34 cellular contexts compared by ENCODE assay signal in the genomic region with DNA sequence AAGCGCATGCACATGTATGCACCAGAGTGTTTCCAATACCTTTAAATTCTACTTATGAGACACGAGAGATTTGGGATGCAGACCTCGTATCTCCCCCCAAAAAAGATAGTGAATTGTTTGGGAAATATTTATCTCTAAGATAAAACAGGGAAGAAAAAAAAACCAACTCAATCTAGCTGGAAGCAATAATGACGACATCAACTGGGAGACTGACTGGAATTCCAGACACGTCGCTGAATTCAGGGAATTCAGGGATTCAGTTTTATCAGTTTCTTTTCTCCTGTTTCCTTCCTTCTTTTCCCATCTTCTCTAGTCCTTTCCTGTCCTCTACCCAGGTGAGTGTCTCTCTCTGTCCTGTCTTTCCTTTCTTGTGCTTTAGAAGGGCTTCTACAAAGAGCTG.
"Had no signal": no experiment of that assay in that cellular context is flagged by ENCODE, and none has a peak within 500 bp of the region (broad histone marks: within the 10 kb centered on the region; RNA-seq: fewer than 3 reads in every experiment).

No MANE protein-coding gene starts in this region.

- H3K27ac ChIP-seq: adrenal gland, body of pancreas, brain microvascular endothelial cell, breast epithelium, VCaP had no signal

- H3K4me3 ChIP-seq: adrenal gland, body of pancreas, breast epithelium had no signal

- H3K4me1 ChIP-seq: adrenal gland, body of pancreas, breast epithelium had no signal

- H3K9me3 ChIP-seq: adrenal gland, body of pancreas, breast epithelium had no signal

- DNase-seq: activated B cell treated with CpG ODN at 0.5 μM for 24 hours; activated CD4-positive, alpha-beta memory T cell treated with anti-CD3 and anti-CD28 coated beads for 36 hours; activated CD4-positive, alpha-beta T cell treated with anti-CD3 and anti-CD28 coated beads for 4 hours; activated CD4-positive, alpha-beta T cell treated with anti-CD3 and anti-CD28 coated beads, Interleukin-2, amount 10 ng/mL, durations not matched to agents 24 days and 14 days; activated CD4-positive, alpha-beta T cell treated with anti-CD3 and anti-CD28 coated beads, Interleukin-2, amount 50 U/mL, for 1 hour; activated CD4-positive, alpha-beta T cell treated with anti-CD3 and anti-CD28 coated beads, Interleukin-2, amount 50 U/mL, for 4 hours; activated CD4-positive, CD25-positive, alpha-beta regulatory T cell treated with anti-CD3 and anti-CD28 coated beads, Interleukin-2, amount 50 U/mL, for 72 hours; activated CD8-positive, alpha-beta memory T cell treated with anti-CD3 and anti-CD28 coated beads, Interleukin-2, amount 50 U/mL, for 4 hours; activated CD8-positive, alpha-beta T cell treated with anti-CD3 and anti-CD28 coated beads for 36 hours; activated effector memory CD4-positive, alpha-beta T cell treated with anti-CD3 and anti-CD28 coated beads, Interleukin-2, amount 50 U/mL, for 16 hours; activated gamma-delta T cell treated with Interleukin-2 at 50 U/mL for 16 hours; activated naive CD4-positive, alpha-beta T cell; activated naive CD4-positive, alpha-beta T cell treated with anti-CD3 and anti-CD28 coated beads for 36 hours; activated naive CD4-positive, alpha-beta T cell treated with anti-CD3 and anti-CD28 coated beads, Interleukin-2, amount 50 U/mL, for 16 hours; activated naive CD8-positive, alpha-beta T cell treated with anti-CD3 and anti-CD28 coated beads for 36 hours; activated T-cell treated with anti-CD3 and anti-CD28 coated beads for 4 hours; activated T-cell treated with anti-CD3 and anti-CD28 coated beads, Interleukin-2, amount 50 U/mL, for 1 hour; activated T-cell treated with anti-CD3 and anti-CD28 coated beads, Interleukin-2, amount 50 U/mL, for 4 hours; activated T-cell treated with anti-CD3 and anti-CD28 coated beads, Interleukin-2, amount 50 U/mL, for 72 hours; adrenal gland; amniotic stem cell; aorta; body of pancreas; brain microvascular endothelial cell; central memory CD4-positive, alpha-beta T cell; T-cell; T-helper 17 cell; T-helper 9 cell had no signal

- H3K36me3 ChIP-seq: adrenal gland, brain microvascular endothelial cell, breast epithelium had no signal

- H3K27me3 ChIP-seq: adrenal gland, body of pancreas, brain microvascular endothelial cell, breast epithelium had no signal

- ATAC-seq: activated CD8-positive, alpha-beta T cell treated with anti-CD3 and anti-CD28 coated beads for 36 hours; activated naive CD4-positive, alpha-beta T cell treated with anti-CD3 and anti-CD28 coated beads, Interleukin-2, amount 50 U/mL, for 72 hours; activated T-cell treated with anti-CD3 and anti-CD28 coated beads, Interleukin-2, amount 50 U/mL, for 4 hours; activated T-cell treated with anti-CD3 and anti-CD28 coated beads, Interleukin-2, amount 50 U/mL, for 72 hours; activated T-helper 17 cell treated with anti-CD3 and anti-CD28 coated beads, Interleukin-2, amount 50 U/mL, for 72 hours; body of pancreas; T-cell; T-helper 17 cell had no signal

- FAIRE-seq: astrocyte, TTC549 had no signal
